ENCODE assay signal across 6 cellular contexts in genomic region chr5:167504276-167504675, GRCh38.
"Had no signal": no experiment of that assay in that cellular context is flagged by ENCODE, and none has a peak within 500 bp of the region (broad histone marks: within the 10 kb centered on the region; RNA-seq: fewer than 3 reads in every experiment).

No MANE protein-coding gene starts in this region.

- H3K4me2 ChIP-seq: GM23338, KMS-11 had no signal

- H3K4me3 ChIP-seq: GM23338, K562 had no signal

- H3K27ac ChIP-seq: KMS-11 had no signal

- H3K9ac ChIP-seq: KMS-11 had no signal

- DNase-seq: H9, HCEC 1CT, IMR-90 had no signal

- ATAC-seq: GM23338, K562 had no signal
